1 cellular context compared by ENCODE assay signal in the genomic region with DNA sequence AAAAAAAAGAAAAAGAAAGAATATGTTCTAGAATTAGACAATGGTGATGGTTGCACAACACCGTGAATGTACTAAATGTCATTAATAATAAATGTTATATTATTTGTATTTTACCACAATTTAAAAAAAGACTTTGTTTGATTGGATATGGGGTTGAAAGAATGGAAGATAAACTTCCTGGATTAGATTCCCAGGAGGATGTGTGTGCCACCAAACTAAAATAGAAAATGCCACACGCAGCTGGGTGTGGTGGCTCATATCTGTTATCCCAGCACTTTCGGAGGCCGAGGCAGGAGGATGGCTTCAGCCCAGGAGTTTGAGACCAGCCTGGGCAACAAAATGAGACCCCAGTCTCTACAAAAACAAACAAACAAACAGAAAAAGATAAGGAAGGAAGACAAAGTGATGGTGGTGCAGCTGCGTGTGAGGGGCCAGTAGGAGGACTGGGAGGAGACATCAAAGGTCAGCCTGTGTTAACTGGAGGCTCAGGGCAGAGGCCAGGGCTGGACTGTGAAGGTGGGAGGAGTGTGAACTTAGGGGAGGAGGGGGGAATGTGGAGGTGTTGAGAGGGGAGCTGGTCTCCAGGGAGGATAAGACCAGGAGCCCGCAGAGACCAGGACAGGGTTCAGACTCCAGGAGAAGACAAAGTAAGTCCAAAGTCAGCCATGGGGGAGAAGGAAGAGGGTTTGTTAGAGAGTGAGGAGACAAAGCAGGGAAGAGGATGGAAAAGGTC.
TF ChIP-seq lines count a peak whose summit lies in the region.

No MANE protein-coding gene starts in this region.

TF ChIP-seq in K562, 482 proteins besides CTCF, POLR2A, EP300 and RAD21:
- TF ChIP-seq, protein P1, sequence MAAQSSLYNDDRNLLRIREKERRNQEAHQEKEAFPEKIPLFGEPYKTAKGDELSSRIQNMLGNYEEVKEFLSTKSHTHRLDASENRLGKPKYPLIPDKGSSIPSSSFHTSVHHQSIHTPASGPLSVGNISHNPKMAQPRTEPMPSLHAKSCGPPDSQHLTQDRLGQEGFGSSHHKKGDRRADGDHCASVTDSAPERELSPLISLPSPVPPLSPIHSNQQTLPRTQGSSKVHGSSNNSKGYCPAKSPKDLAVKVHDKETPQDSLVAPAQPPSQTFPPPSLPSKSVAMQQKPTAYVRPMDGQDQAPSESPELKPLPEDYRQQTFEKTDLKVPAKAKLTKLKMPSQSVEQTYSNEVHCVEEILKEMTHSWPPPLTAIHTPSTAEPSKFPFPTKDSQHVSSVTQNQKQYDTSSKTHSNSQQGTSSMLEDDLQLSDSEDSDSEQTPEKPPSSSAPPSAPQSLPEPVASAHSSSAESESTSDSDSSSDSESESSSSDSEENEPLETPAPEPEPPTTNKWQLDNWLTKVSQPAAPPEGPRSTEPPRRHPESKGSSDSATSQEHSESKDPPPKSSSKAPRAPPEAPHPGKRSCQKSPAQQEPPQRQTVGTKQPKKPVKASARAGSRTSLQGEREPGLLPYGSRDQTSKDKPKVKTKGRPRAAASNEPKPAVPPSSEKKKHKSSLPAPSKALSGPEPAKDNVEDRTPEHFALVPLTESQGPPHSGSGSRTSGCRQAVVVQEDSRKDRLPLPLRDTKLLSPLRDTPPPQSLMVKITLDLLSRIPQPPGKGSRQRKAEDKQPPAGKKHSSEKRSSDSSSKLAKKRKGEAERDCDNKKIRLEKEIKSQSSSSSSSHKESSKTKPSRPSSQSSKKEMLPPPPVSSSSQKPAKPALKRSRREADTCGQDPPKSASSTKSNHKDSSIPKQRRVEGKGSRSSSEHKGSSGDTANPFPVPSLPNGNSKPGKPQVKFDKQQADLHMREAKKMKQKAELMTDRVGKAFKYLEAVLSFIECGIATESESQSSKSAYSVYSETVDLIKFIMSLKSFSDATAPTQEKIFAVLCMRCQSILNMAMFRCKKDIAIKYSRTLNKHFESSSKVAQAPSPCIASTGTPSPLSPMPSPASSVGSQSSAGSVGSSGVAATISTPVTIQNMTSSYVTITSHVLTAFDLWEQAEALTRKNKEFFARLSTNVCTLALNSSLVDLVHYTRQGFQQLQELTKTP (IDR thresholded peaks at IDR 0.05; ENCODE audit: low read depth in 1 of 2, partially characterized antibody in 2 of 2) = peak in 1 of 2 experiments; percentile 9
- TF ChIP-seq NR2C1 (IDR thresholded peaks at IDR 0.05) (peak; percentile 20; the same call in 1 of the 2 replicates), NR2C1 (tag; IDR thresholded peaks at IDR 0.05) (peak; percentile 24; the same call in 1 of the 2 replicates), ZNF263 (CRISPR knock-in tag; IDR thresholded peaks at IDR 0.05; ENCODE audit: borderline replicate concordance) (peak; percentile 77), NFRKB (IDR thresholded peaks at IDR 0.05; ENCODE audit: low read depth) (0 out of 2 replicates have a peak, but pooled peaks have one; percentile 18), KLF6 (CRISPR knock-in tag; IDR thresholded peaks at IDR 0.05; ENCODE audit: borderline replicate concordance) (no peak), NELFE (IDR thresholded peaks at IDR 0.05; ENCODE audit: insufficient read depth, insufficient read length) (no peak), CEBPB (tag; IDR thresholded peaks at IDR 0.05) (peak; percentile 54), MCM5 (IDR thresholded peaks at IDR 0.05; ENCODE audit: low read depth) (no peak), DMBX1 (CRISPR knock-in tag; IDR thresholded peaks at IDR 0.05; ENCODE audit: borderline replicate concordance) (no peak)
- TF ChIP-seq, protein P2, sequence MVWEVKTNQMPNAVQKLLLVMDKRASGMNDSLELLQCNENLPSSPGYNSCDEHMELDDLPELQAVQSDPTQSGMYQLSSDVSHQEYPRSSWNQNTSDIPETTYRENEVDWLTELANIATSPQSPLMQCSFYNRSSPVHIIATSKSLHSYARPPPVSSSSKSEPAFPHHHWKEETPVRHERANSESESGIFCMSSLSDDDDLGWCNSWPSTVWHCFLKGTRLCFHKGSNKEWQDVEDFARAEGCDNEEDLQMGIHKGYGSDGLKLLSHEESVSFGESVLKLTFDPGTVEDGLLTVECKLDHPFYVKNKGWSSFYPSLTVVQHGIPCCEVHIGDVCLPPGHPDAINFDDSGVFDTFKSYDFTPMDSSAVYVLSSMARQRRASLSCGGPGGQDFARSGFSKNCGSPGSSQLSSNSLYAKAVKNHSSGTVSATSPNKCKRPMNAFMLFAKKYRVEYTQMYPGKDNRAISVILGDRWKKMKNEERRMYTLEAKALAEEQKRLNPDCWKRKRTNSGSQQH (CRISPR knock-in tag; IDR thresholded peaks at IDR 0.05) = 0 out of 2 replicates have a peak, but pooled peaks have one; percentile 3
